In the genomic region with DNA sequence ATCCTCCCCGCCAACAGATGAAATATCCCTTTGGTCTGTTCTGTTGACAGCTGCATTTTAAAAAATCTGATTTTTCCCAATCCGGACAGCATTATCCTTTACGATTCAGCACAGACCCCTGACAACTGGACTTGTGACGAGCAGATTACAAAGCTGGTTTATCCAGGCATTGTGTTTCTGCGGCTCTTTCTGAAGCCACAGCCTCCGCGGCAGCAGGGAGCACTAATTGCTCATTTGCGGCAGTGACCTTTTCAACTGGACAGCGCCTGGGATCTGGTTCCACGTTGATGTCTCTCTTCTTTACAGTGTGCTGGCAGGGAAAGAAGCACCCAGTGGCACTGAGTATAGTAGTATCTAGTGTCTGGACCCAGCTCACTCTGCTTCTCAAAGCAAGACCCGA, we compare ENCODE assay signal across 15 cellular contexts.
A peak's percentile ranks its signal among the peaks of the same experiment; 100 is the strongest.
DNase-seq lines count a peak whose midpoint lies in the region; ATAC-seq and TF ChIP-seq lines count a peak whose summit lies in the region.
"Had no signal": no experiment of that assay in that cellular context is flagged by ENCODE, and none has a peak within 500 bp of the region (broad histone marks: within the 10 kb centered on the region; RNA-seq: fewer than 3 reads in every experiment).

No MANE protein-coding gene starts in this region.

- no peak for TF ChIP-seq CTCF in HEK293 (tag by site-specific recombination; IDR thresholded peaks at IDR 0.05)
- no peak for TF ChIP-seq CTCF in endodermal cell (conservative IDR thresholded peaks at IDR 0.05)

- H3K9me3 Mint-ChIP-seq in endodermal cell, result peaks cover 18% of the 10 kb centered on the region
- H3K9me3 Mint-ChIP-seq: activated CD8-positive, alpha-beta T cell treated with anti-CD3 and anti-CD28 coated beads for 36 hours had no signal

- H2AFZ ChIP-seq in neuronal stem cell (ENCODE audit: low read length), result peak overlapping the region; percentile 63
- H2AFZ ChIP-seq: parathyroid adenoma had no signal

- H3K36me3 Mint-ChIP-seq in endodermal cell (ENCODE audit: low read depth), result peaks cover 9% of the 10 kb centered on the region

- no peak overlapping the region for H4K91ac ChIP-seq in neuronal stem cell (ENCODE audit: low read depth, low read length, poor library complexity)

- peaks cover 28% of the 10 kb centered on the region for H3K4me1 Mint-ChIP-seq in endodermal cell
- H3K4me1 Mint-ChIP-seq: activated T-helper 17 cell treated with anti-CD3 and anti-CD28 coated beads, Interleukin-2, amount 50 U/mL, for 72 hours had no signal

- no peak overlapping the region for H2BK15ac ChIP-seq in neuronal stem cell (ENCODE audit: low read length)

- no peak overlapping the region for H2AK5ac ChIP-seq in neuronal stem cell (ENCODE audit: low read depth, low read length)

- H3K4me2 ChIP-seq in neuronal stem cell (ENCODE audit: insufficient read depth, low read length, poor library complexity, severe bottlenecking), result no peak overlapping the region

- H3K14ac ChIP-seq in neuronal stem cell (ENCODE audit: low read length), result no peak overlapping the region

- no peak overlapping the region for H3K4me3 Mint-ChIP-seq in endodermal cell
- H3K4me3 Mint-ChIP-seq: activated CD8-positive, alpha-beta T cell treated with anti-CD3 and anti-CD28 coated beads for 36 hours; activated T-helper 17 cell treated with anti-CD3 and anti-CD28 coated beads, Interleukin-2, amount 50 U/mL, for 72 hours; effector memory CD8-positive, alpha-beta T cell; HFFc6 had no signal

- H3K4ac ChIP-seq in neuronal stem cell (ENCODE audit: low read length), result no peak overlapping the region

- H3K27ac ChIP-seq in HEK293 (ENCODE audit: extremely low read depth, low read depth, low read length), result no peak overlapping the region
- peak overlapping the region; percentile 22 for H3K27ac ChIP-seq in endodermal cell (ENCODE audit: low read depth, low read length)
- H3K27ac ChIP-seq in neuronal stem cell (replicated peaks; ENCODE audit: low read length), result no peak overlapping the region
- H3K27ac ChIP-seq: parathyroid adenoma, SK-N-MC had no signal

- H4K8ac ChIP-seq in neuronal stem cell (ENCODE audit: low read depth, low read length), result no peak overlapping the region

- H3K4me1 ChIP-seq in HEK293 (ENCODE audit: control insufficient read depth, insufficient read depth, low read length) (peaks cover 6% of the 10 kb centered on the region), endodermal cell (ENCODE audit: control insufficient read depth, insufficient read depth, low read length) (peaks cover 6% of the 10 kb centered on the region), neuronal stem cell (ENCODE audit: control insufficient read depth in 2 of 2, insufficient read depth in 1 of 2, low read depth in 1 of 2, low read length in 2 of 2) (peaks cover 22% of the 10 kb centered on the region in 2 donors)
- H3K4me1 ChIP-seq: parathyroid adenoma had no signal

- no peak overlapping the region for H2BK120ac ChIP-seq in neuronal stem cell (ENCODE audit: low read depth, low read length)

- H3K9ac ChIP-seq in endodermal cell (ENCODE audit: extremely low read depth, low read length, poor library complexity, severe bottlenecking) (no peak overlapping the region), neuronal stem cell (ENCODE audit: low read depth, low read length, poor library complexity) (no peak overlapping the region)
- H3K9ac ChIP-seq: parathyroid adenoma had no signal

- no peak overlapping the region for H2BK12ac ChIP-seq in neuronal stem cell (ENCODE audit: low read length)

- H3K27ac Mint-ChIP-seq in endodermal cell, result no peak overlapping the region
- H3K27ac Mint-ChIP-seq: activated CD8-positive, alpha-beta T cell treated with anti-CD3 and anti-CD28 coated beads for 36 hours; activated T-helper 17 cell treated with anti-CD3 and anti-CD28 coated beads, Interleukin-2, amount 50 U/mL, for 72 hours; effector memory CD8-positive, alpha-beta T cell; HFFc6 had no signal

- CTCF ChIA-PET in HEK293 (lab: Yijun Ruan, JAX), result no interaction called here

- no peaks in the 10 kb centered on the region for H3K27me3 Mint-ChIP-seq in endodermal cell (ENCODE audit: insufficient read depth)
- H3K27me3 Mint-ChIP-seq: activated CD8-positive, alpha-beta T cell treated with anti-CD3 and anti-CD28 coated beads for 36 hours; activated T-helper 17 cell treated with anti-CD3 and anti-CD28 coated beads, Interleukin-2, amount 50 U/mL, for 72 hours; effector memory CD8-positive, alpha-beta T cell had no signal

- 73 to 83% methylated on average over 11 of the region's 11 CpGs for WGBS in endodermal cell (ENCODE audit: insufficient coverage in 1 of 2, insufficient read length in 1 of 2), 2 experiments
- WGBS in neuronal stem cell (ENCODE audit: extremely low coverage in 2 of 2, insufficient read length in 2 of 2, insufficient replicate concordance in 1 of 2), 2 donors, result no CpG with 5 or more reads among the region's 11 CpGs

- H3K4me3 ChIP-seq in HEK293 (ENCODE audit: low read depth, low read length) (no peak overlapping the region), endodermal cell (ENCODE audit: low read length) (no peak overlapping the region), neuronal stem cell (ENCODE audit: low read length in 2 of 2) (peak overlapping the region in 1 of 2 donors; percentile 11)
- H3K4me3 ChIP-seq: SK-N-MC had no signal

- no peak overlapping the region for H3K18ac ChIP-seq in neuronal stem cell (ENCODE audit: low read length)

- H3K27me3 ChIP-seq in endodermal cell (ENCODE audit: control insufficient read depth, insufficient read depth, low read length, poor library complexity, severe bottlenecking) (no peaks in the 10 kb centered on the region), neuronal stem cell (ENCODE audit: control insufficient read depth in 3 of 3, insufficient read depth in 3 of 3, low read depth in 1 of 3, low read length in 3 of 3) (peaks cover 0 to 3% (median 0%) of the 10 kb centered on the region in 3 experiments)

- DNase-seq in SHP77 (lab: John Stamatoyannopoulos, UW), result peak; percentile 70 to 83
- DNase-seq in endodermal cell, result no peak
- peak; percentile 64 for DNase-seq in neuronal stem cell (ENCODE audit: low spot score)
- no peak for DNase-seq in ACHN
- DNase-seq in kidney glomerular epithelial cell (lab: John Stamatoyannopoulos, UW), result no peak
- no peak for DNase-seq in DMS 273 treated with DMSO at 0.1 percent for 48 hours (lab: John Stamatoyannopoulos, UW)
- DNase-seq: activated CD8-positive, alpha-beta T cell treated with anti-CD3 and anti-CD28 coated beads for 36 hours; DMS53; effector memory CD8-positive, alpha-beta T cell; HFFc6 had no signal

- POLR2A ChIA-PET in HEK293 (lab: Yijun Ruan, JAX), result no interaction called here

- H3K9me3 ChIP-seq in HEK293 (ENCODE audit: control insufficient read depth, insufficient read depth, low read depth, low read length), result no peaks in the 10 kb centered on the region
- peaks cover 17% of the 10 kb centered on the region for H3K9me3 ChIP-seq in endodermal cell (ENCODE audit: control insufficient read depth, low read length)
- H3K9me3 ChIP-seq in neuronal stem cell (replicated peaks in 1 of 2; ENCODE audit: control insufficient read depth in 2 of 2, insufficient read depth in 1 of 2, low read depth in 1 of 2, low read length in 2 of 2), result peaks cover 0 to 6% of the 10 kb centered on the region in 2 donors

- no peaks in the 10 kb centered on the region for H3K79me1 ChIP-seq in neuronal stem cell (ENCODE audit: low read depth, low read length)

- no peak for ATAC-seq in HG03354 (IDR thresholded peaks at IDR 0.05; ENCODE audit: poor library complexity, severe bottlenecking, unreplicated experiment)
- ATAC-seq: activated CD8-positive, alpha-beta T cell treated with anti-CD3 and anti-CD28 coated beads for 36 hours; activated T-helper 17 cell treated with anti-CD3 and anti-CD28 coated beads, Interleukin-2, amount 50 U/mL, for 72 hours; effector memory CD8-positive, alpha-beta T cell had no signal

- H3K36me3 ChIP-seq in HEK293 (ENCODE audit: control insufficient read depth in 2 of 2, insufficient read depth in 1 of 2, low read length in 2 of 2), result no peaks in the 10 kb centered on the region
- no peaks in the 10 kb centered on the region for H3K36me3 ChIP-seq in endodermal cell (ENCODE audit: control insufficient read depth, insufficient read depth, low read length)
- no peaks in the 10 kb centered on the region for H3K36me3 ChIP-seq in neuronal stem cell (replicated peaks in 1 of 2; ENCODE audit: control insufficient read depth in 2 of 2, insufficient read depth in 2 of 2, low read length in 2 of 2)

- in situ Hi-C loops in ACHN (cut with HindIII; ENCODE audit: low pct_ligation_motif_present, low pct_unique_long_range_greater_than_20kb, low sequenced_read_pairs), result no loop called here

- H3K23ac ChIP-seq in neuronal stem cell (ENCODE audit: low read depth, low read length, poor library complexity), result no peak overlapping the region

- no peak overlapping the region for H2BK5ac ChIP-seq in neuronal stem cell (ENCODE audit: low read length)

TF ChIP-seq in HEK293, 187 proteins besides CTCF, POLR2A, EP300 and RAD21 (continues in another document):
- no peak for TF ChIP-seq KLF10 (tag by site-specific recombination; IDR thresholded peaks at IDR 0.05)
- TF ChIP-seq, protein P1, sequence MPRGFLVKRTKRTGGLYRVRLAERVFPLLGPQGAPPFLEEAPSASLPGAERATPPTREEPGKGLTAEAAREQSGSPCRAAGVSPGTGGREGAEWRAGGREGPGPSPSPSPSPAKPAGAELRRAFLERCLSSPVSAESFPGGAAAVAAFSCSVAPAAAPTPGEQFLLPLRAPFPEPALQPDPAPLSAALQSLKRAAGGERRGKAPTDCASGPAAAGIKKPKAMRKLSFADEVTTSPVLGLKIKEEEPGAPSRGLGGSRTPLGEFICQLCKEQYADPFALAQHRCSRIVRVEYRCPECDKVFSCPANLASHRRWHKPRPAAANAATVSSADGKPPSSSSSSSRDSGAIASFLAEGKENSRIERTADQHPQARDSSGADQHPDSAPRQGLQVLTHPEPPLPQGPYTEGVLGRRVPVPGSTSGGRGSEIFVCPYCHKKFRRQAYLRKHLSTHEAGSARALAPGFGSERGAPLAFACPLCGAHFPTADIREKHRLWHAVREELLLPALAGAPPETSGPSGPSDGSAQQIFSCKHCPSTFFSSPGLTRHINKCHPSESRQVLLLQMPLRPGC (tag by site-specific recombination; IDR thresholded peaks at IDR 0.05), result no peak

Comparison
In these comparisons a context has a peak if more than half of its experiments do, and no peak if none do; other contexts are left out.
1. DNase-seq: peak in SHP77 (2 of 2) and neuronal stem cell (single experiment); none in endodermal cell (single experiment), ACHN (single experiment), kidney glomerular epithelial cell (single experiment) and DMS 273 treated with DMSO at 0.1 percent for 48 hours (single experiment).